ENCODE assay signal across 8 cellular contexts in the genomic region with DNA sequence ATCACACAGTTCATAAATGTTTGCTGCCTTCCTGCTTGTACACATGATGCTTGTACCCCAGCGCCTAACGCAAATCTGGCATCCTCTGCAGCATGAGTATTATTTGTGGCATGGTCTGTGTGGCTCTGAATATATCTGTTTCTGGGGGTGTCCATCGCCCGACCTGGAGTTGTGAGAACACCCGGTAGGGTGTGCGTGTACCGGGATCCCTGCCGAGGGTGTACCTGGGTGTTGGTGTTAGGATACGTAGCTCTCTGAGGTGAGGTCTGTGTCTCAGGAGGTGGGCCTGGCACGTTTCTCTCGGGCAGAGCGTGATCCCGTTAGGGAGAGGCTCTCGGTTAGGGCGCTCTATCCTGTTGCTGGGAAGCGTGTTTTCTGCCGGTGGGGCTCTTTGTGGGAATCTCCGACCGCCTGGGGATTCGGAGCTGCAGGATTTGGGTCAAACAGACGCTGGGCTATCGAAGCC. TPM values are rescaled to one million over a fixed set of nuclear protein-coding genes. Genes with fewer than 3 reads are reported as not detected.
DNase-seq lines count a peak whose midpoint lies in the region; ATAC-seq, FAIRE-seq and TF ChIP-seq lines count a peak whose summit lies in the region.

No MANE protein-coding gene starts in this region.

- no peaks in the 10 kb centered on the region for H4K20me1 ChIP-seq in HepG2 (ENCODE audit: insufficient read depth, low read length)

- no peak for FAIRE-seq in HepG2 (lab: Jason Lieb, UNC)

- H2AFZ ChIP-seq in HepG2 (ENCODE audit: low read length): no peak overlapping the region

- H3K27ac ChIP-seq in C4-2B (peak overlapping the region; percentile 86), HepG2 (ENCODE audit: extremely low read length, insufficient read depth, low read length) (peak overlapping the region; percentile 98), transverse colon (peak overlapping the region; percentile 87 to 96 (median 94))

- in situ Hi-C loops in T47D (cut with HindIII; ENCODE audit: low pct_unique_long_range_greater_than_20kb, low sequenced_read_pairs): no loop called here
- in situ Hi-C loops in HepG2 (cut with HindIII; ENCODE audit: extremely low pct_ligation_motif_present, low pct_unique_long_range_greater_than_20kb): no loop called here
- in situ Hi-C loops in transverse colon (cut with MboI; ENCODE audit: low pct_ligation_motif_present in 1 of 4, low pct_unique_long_range_greater_than_20kb in 1 of 4, low sequenced_read_pairs in 3 of 4): no loop called here

- no peak for TF ChIP-seq CTCF in C4-2B (conservative IDR thresholded peaks at IDR 0.05)
- no peak for TF ChIP-seq CTCF in HepG2 (CRISPR knock-in tag; IDR thresholded peaks at IDR 0.05)
- TF ChIP-seq CTCF in transverse colon (IDR thresholded peaks at IDR 0.05): no peak

- TF ChIP-seq EP300 in HepG2 (IDR thresholded peaks at IDR 0.05; ENCODE audit: low read depth in 2 of 2, low read length in 2 of 2): no peak
- TF ChIP-seq EP300 in HepG2 (CRISPR knock-in tag; IDR thresholded peaks at IDR 0.05; ENCODE audit: borderline replicate concordance): no peak
- no peak for TF ChIP-seq EP300 in transverse colon (IDR thresholded peaks at IDR 0.05; ENCODE audit: low read depth)

- TF ChIP-seq POLR2A in HepG2 (IDR thresholded peaks at IDR 0.05; ENCODE audit: insufficient read depth in 1 of 2, low read depth in 2 of 2, low read length in 2 of 2): no peak
- no peak for TF ChIP-seq POLR2A in transverse colon (IDR thresholded peaks at IDR 0.05)

- H3K4me3 ChIP-seq in HepG2 (replicated peaks in 1 of 3; ENCODE audit: insufficient read depth in 1 of 3, low read depth in 2 of 3, low read length in 3 of 3) (peak overlapping the region; percentile 72 to 88 (median 86); a peak in 5 of 6 replicates), transverse colon (peak overlapping the region; percentile 42 to 63 (median 50))

- no peak for TF ChIP-seq RAD21 in HepG2 (CRISPR knock-in tag; IDR thresholded peaks at IDR 0.05)

- H3K4me1 ChIP-seq in HepG2 (ENCODE audit: insufficient read depth, low read length) (peaks cover 64% of the 10 kb centered on the region), transverse colon (peaks cover 7 to 30% (median 15%) of the 10 kb centered on the region in 4 donors)

- POLR2A ChIA-PET in HepG2 (lab: Yijun Ruan, JAX): interaction anchor here (0.6 to 4.1 kb wide), 18 partner anchors 8 to 429 kb away, joined by 3 to 32 read pairs (median 4); a partner anchor contains a TSS

- H3K36me3 ChIP-seq in HepG2 (replicated peaks in 1 of 2; ENCODE audit: control insufficient read depth in 1 of 2, insufficient read depth in 2 of 2, low read length in 2 of 2) (no peaks in the 10 kb centered on the region), transverse colon (no peaks in the 10 kb centered on the region)

- no peaks in the 10 kb centered on the region; a peak in 1 of 5 replicates for H3K27me3 ChIP-seq in HepG2 (ENCODE audit: control insufficient read depth in 1 of 2, insufficient read depth in 2 of 2, low read length in 2 of 2)
- no peaks in the 10 kb centered on the region for H3K27me3 ChIP-seq in transverse colon

- BruUV-seq in HepG2 (replicated peaks; lab: Mats Ljungman, UMichigan): TSS peak; percentile 88

- peak overlapping the region; percentile 97 for H3K4me2 ChIP-seq in HepG2 (ENCODE audit: low read depth, low read length)

- 47% methylated on average over 5 of the region's 22 CpGs for WGBS in HepG2 (ENCODE audit: low lambda C conversion rate)
- WGBS in transverse colon (ENCODE audit: low coverage in 1 of 2), 2 donors: 15 to 30% methylated on average over 2 to 22 of the region's 22 CpGs

- peak overlapping the region; percentile 97 for H3K9ac ChIP-seq in HepG2 (ENCODE audit: insufficient read depth, low read depth, low read length)

- CTCF ChIA-PET in HepG2 (lab: Yijun Ruan, JAX; ENCODE audit: low intra/inter-chr PET ratio, low total read pairs): no interaction called here

- H3K79me2 ChIP-seq in HepG2 (ENCODE audit: insufficient read depth, low read length): no peaks in the 10 kb centered on the region

- peak; percentile 39 for ATAC-seq in HepG2
- no peak for ATAC-seq in GM18861 (IDR thresholded peaks at IDR 0.05; ENCODE audit: unreplicated experiment)

- no peaks in the 10 kb centered on the region for H3K9me3 ChIP-seq in HepG2 (ENCODE audit: low read length)
- no peaks in the 10 kb centered on the region for H3K9me3 ChIP-seq in transverse colon

- DNase-seq in NCI-H2029 treated with DMSO at 0.1 percent for 48 hours (lab: John Stamatoyannopoulos, UW) (peak; percentile 69), T47D (ENCODE audit: low read depth in 1 of 2, low spot score in 1 of 2) (peak; percentile 23 to 52), HepG2 (ENCODE audit: low spot score) (peak; percentile 26), transverse colon (no peak), NCI-H1694 (lab: John Stamatoyannopoulos, UW) (no peak)
- DNase-seq in stimulated activated CD8-positive, alpha-beta memory T cell treated with anti-CD3 and anti-CD28 coated beads, Interleukin-4, amount 100 ng/mL, for 48 hours: no peak

- intact Hi-C loops in HepG2 (cut with micrococcal nuclease; ENCODE audit: unreplicated experiment): loop anchor here (5.0 kb wide), 1 partner anchor 111 kb away; no protein-coding TSS in a partner anchor
- intact Hi-C loops in transverse colon (cut with DNase I; ENCODE audit: low total_unique reads): no loop called here

RNA-seq across cellular contexts. Expression of a gene that starts 10.4 kb away (rescaled TPM):
- total RNA-seq in HepG2 (2016; rRNA removed; fragmentation: Illumina TruSeq; extraction: Trizol): 90.0 and 97.8 TPM in 2 replicates
- total RNA-seq in HepG2 (2016; cell fraction: cytosol; rRNA removed; fragmentation: Illumina TruSeq; extraction: Trizol; ENCODE audit: low read depth): 46.4 and 52.0 TPM in 2 replicates
- total RNA-seq in HepG2 (2016; cell fraction: insoluble cytoplasmic fraction; rRNA removed; fragmentation: Illumina TruSeq; extraction: Trizol): 83.1 and 89.9 TPM in 2 replicates
- 44.6 and 48.1 TPM in 2 replicates for total RNA-seq in HepG2 (2016; cell fraction: membrane; rRNA removed; fragmentation: Illumina TruSeq; extraction: Trizol)
- 41.5 and 42.9 TPM in 2 replicates for total RNA-seq in HepG2 (2016; cell fraction: nucleus; rRNA removed; fragmentation: Illumina TruSeq; extraction: Trizol)
- polyA plus RNA-seq in HepG2 (2011; rRNA removed): 39.5 and 57.9 TPM in 2 replicates
- 30.0 and 51.5 TPM in 2 replicates for polyA plus RNA-seq in HepG2 (2011; cell fraction: cytosol; rRNA removed)
- polyA plus RNA-seq in HepG2 (2011; cell fraction: nucleus; rRNA removed): 32.3 and 62.8 TPM in 2 replicates
- 30.3 and 42.3 TPM in 2 replicates for polyA plus RNA-seq in HepG2 (2012)
- polyA plus RNA-seq in HepG2 (2016; cell fraction: cytosol; fragmentation: Illumina TruSeq; extraction: Trizol; ENCODE audit: low read depth): 55.7 and 55.8 TPM in 2 replicates
- polyA plus RNA-seq in HepG2 (2016; cell fraction: insoluble cytoplasmic fraction; fragmentation: Illumina TruSeq; extraction: Trizol; ENCODE audit: low read depth): 111 and 128 TPM in 2 replicates
- polyA plus RNA-seq in HepG2 (2016; cell fraction: membrane; fragmentation: Illumina TruSeq; extraction: Trizol; ENCODE audit: low read depth): 48.3 and 54.4 TPM in 2 replicates
- polyA plus RNA-seq in HepG2 (2016; cell fraction: nucleus; fragmentation: Illumina TruSeq; extraction: Trizol; ENCODE audit: insufficient read depth, low read depth): 82.6 and 84.9 TPM in 2 replicates
- polyA minus RNA-seq in HepG2 (2011; rRNA and poly(A)+ RNA removed; ENCODE audit: low replicate concordance): 131 and 377 TPM in 2 replicates
- 20.8 and 38.2 TPM in 2 replicates for polyA minus RNA-seq in HepG2 (2011; cell fraction: cytosol; rRNA and poly(A)+ RNA removed)
- polyA minus RNA-seq in HepG2 (2011; cell fraction: nucleus; rRNA and poly(A)+ RNA removed): 12.4 and 21.2 TPM in 2 replicates
- 10 to 100 TPM in 1 of 4 donors, 1 to 10 TPM in 2, not detected in 1; 2.9 to 38.4 (median 4.5) TPM for total RNA-seq in transverse colon

RNA-seq across cellular contexts. Expression of a gene that starts 10.8 kb away (rescaled TPM):
- total RNA-seq in HepG2 (2016; rRNA removed; fragmentation: Illumina TruSeq; extraction: Trizol) (not detected in 2 replicates), transverse colon (under 1 TPM in 1 of 4 donors, not detected in 3; 0.32 TPM)
- total RNA-seq in HepG2 (2016; cell fraction: cytosol; rRNA removed; fragmentation: Illumina TruSeq; extraction: Trizol; ENCODE audit: low read depth): 0.30 TPM in 1 of 2 replicates, not detected in the other
- not detected in 2 replicates for total RNA-seq in HepG2 (2016; cell fraction: insoluble cytoplasmic fraction; rRNA removed; fragmentation: Illumina TruSeq; extraction: Trizol)
- not detected in 2 replicates for total RNA-seq in HepG2 (2016; cell fraction: membrane; rRNA removed; fragmentation: Illumina TruSeq; extraction: Trizol)
- total RNA-seq in HepG2 (2016; cell fraction: nucleus; rRNA removed; fragmentation: Illumina TruSeq; extraction: Trizol): not detected in 2 replicates
- polyA plus RNA-seq in HepG2 (2011; rRNA removed): not detected in 2 replicates
- not detected in 2 replicates for polyA plus RNA-seq in HepG2 (2011; cell fraction: cytosol; rRNA removed)
- not detected in 2 replicates for polyA plus RNA-seq in HepG2 (2011; cell fraction: nucleus; rRNA removed)
- not detected in 2 replicates for polyA plus RNA-seq in HepG2 (2012)
- not detected in 2 replicates for polyA plus RNA-seq in HepG2 (2016; cell fraction: cytosol; fragmentation: Illumina TruSeq; extraction: Trizol; ENCODE audit: low read depth)
- 0.12 TPM in 1 of 2 replicates, not detected in the other for polyA plus RNA-seq in HepG2 (2016; cell fraction: insoluble cytoplasmic fraction; fragmentation: Illumina TruSeq; extraction: Trizol; ENCODE audit: low read depth)
- polyA plus RNA-seq in HepG2 (2016; cell fraction: membrane; fragmentation: Illumina TruSeq; extraction: Trizol; ENCODE audit: low read depth): not detected in 2 replicates
- polyA plus RNA-seq in HepG2 (2016; cell fraction: nucleus; fragmentation: Illumina TruSeq; extraction: Trizol; ENCODE audit: insufficient read depth, low read depth): not detected in 2 replicates
- polyA minus RNA-seq in HepG2 (2011; rRNA and poly(A)+ RNA removed; ENCODE audit: low replicate concordance): 0.54 TPM in 1 of 2 replicates, not detected in the other
- not detected in 2 replicates for polyA minus RNA-seq in HepG2 (2011; cell fraction: cytosol; rRNA and poly(A)+ RNA removed)
- not detected in 2 replicates for polyA minus RNA-seq in HepG2 (2011; cell fraction: nucleus; rRNA and poly(A)+ RNA removed)

RNA-seq across cellular contexts. Expression of a gene that starts 19.4 kb away (rescaled TPM):
- 29.7 and 55.2 TPM in 2 replicates for total RNA-seq in HepG2 (2016; rRNA removed; fragmentation: Illumina TruSeq; extraction: Trizol)
- total RNA-seq in HepG2 (2016; cell fraction: cytosol; rRNA removed; fragmentation: Illumina TruSeq; extraction: Trizol; ENCODE audit: low read depth): 12.3 and 14.1 TPM in 2 replicates
- total RNA-seq in HepG2 (2016; cell fraction: insoluble cytoplasmic fraction; rRNA removed; fragmentation: Illumina TruSeq; extraction: Trizol): 31.2 and 54.3 TPM in 2 replicates
- total RNA-seq in HepG2 (2016; cell fraction: membrane; rRNA removed; fragmentation: Illumina TruSeq; extraction: Trizol): 23.3 and 25.4 TPM in 2 replicates
- 40.7 and 42.5 TPM in 2 replicates for total RNA-seq in HepG2 (2016; cell fraction: nucleus; rRNA removed; fragmentation: Illumina TruSeq; extraction: Trizol)
- polyA plus RNA-seq in HepG2 (2011; rRNA removed): 77.4 and 95.9 TPM in 2 replicates
- 64.9 and 73.4 TPM in 2 replicates for polyA plus RNA-seq in HepG2 (2011; cell fraction: cytosol; rRNA removed)
- polyA plus RNA-seq in HepG2 (2011; cell fraction: nucleus; rRNA removed): 44.8 and 54.7 TPM in 2 replicates
- polyA plus RNA-seq in HepG2 (2012): 33.2 and 44.1 TPM in 2 replicates
- polyA plus RNA-seq in HepG2 (2016; cell fraction: cytosol; fragmentation: Illumina TruSeq; extraction: Trizol; ENCODE audit: low read depth): 17.0 and 18.2 TPM in 2 replicates
- 37.9 and 39.0 TPM in 2 replicates for polyA plus RNA-seq in HepG2 (2016; cell fraction: insoluble cytoplasmic fraction; fragmentation: Illumina TruSeq; extraction: Trizol; ENCODE audit: low read depth)
- polyA plus RNA-seq in HepG2 (2016; cell fraction: membrane; fragmentation: Illumina TruSeq; extraction: Trizol; ENCODE audit: low read depth): 23.8 and 25.7 TPM in 2 replicates
- 78.4 and 80.0 TPM in 2 replicates for polyA plus RNA-seq in HepG2 (2016; cell fraction: nucleus; fragmentation: Illumina TruSeq; extraction: Trizol; ENCODE audit: insufficient read depth, low read depth)
- 60.0 and 196 TPM in 2 replicates for polyA minus RNA-seq in HepG2 (2011; rRNA and poly(A)+ RNA removed; ENCODE audit: low replicate concordance)
- polyA minus RNA-seq in HepG2 (2011; cell fraction: cytosol; rRNA and poly(A)+ RNA removed): 18.8 and 25.8 TPM in 2 replicates
- polyA minus RNA-seq in HepG2 (2011; cell fraction: nucleus; rRNA and poly(A)+ RNA removed): 9.5 and 12.1 TPM in 2 replicates
- 100 to 1,000 TPM in 1 of 4 donors, 10 to 100 TPM in 3; 58.4 to 114 (median 99.5) TPM for total RNA-seq in transverse colon

RNA-seq across cellular contexts. Expression of a gene that starts 41.2 kb away (rescaled TPM):
- 77.4 and 112 TPM in 2 replicates for total RNA-seq in HepG2 (2016; rRNA removed; fragmentation: Illumina TruSeq; extraction: Trizol)
- 27.8 and 29.8 TPM in 2 replicates for total RNA-seq in HepG2 (2016; cell fraction: cytosol; rRNA removed; fragmentation: Illumina TruSeq; extraction: Trizol; ENCODE audit: low read depth)
- 79.1 and 119 TPM in 2 replicates for total RNA-seq in HepG2 (2016; cell fraction: insoluble cytoplasmic fraction; rRNA removed; fragmentation: Illumina TruSeq; extraction: Trizol)
- total RNA-seq in HepG2 (2016; cell fraction: membrane; rRNA removed; fragmentation: Illumina TruSeq; extraction: Trizol): 39.9 and 44.3 TPM in 2 replicates
- 30.3 and 33.9 TPM in 2 replicates for total RNA-seq in HepG2 (2016; cell fraction: nucleus; rRNA removed; fragmentation: Illumina TruSeq; extraction: Trizol)
- 13.0 and 16.9 TPM in 2 replicates for polyA plus RNA-seq in HepG2 (2011; rRNA removed)
- polyA plus RNA-seq in HepG2 (2011; cell fraction: cytosol; rRNA removed): 15.2 and 18.5 TPM in 2 replicates
- 27.4 and 29.3 TPM in 2 replicates for polyA plus RNA-seq in HepG2 (2011; cell fraction: nucleus; rRNA removed)
- 34.9 and 41.7 TPM in 2 replicates for polyA plus RNA-seq in HepG2 (2012)
- polyA plus RNA-seq in HepG2 (2016; cell fraction: cytosol; fragmentation: Illumina TruSeq; extraction: Trizol; ENCODE audit: low read depth): 23.6 and 24.6 TPM in 2 replicates
- polyA plus RNA-seq in HepG2 (2016; cell fraction: insoluble cytoplasmic fraction; fragmentation: Illumina TruSeq; extraction: Trizol; ENCODE audit: low read depth): 98.6 and 98.7 TPM in 2 replicates
- 30.8 and 31.0 TPM in 2 replicates for polyA plus RNA-seq in HepG2 (2016; cell fraction: membrane; fragmentation: Illumina TruSeq; extraction: Trizol; ENCODE audit: low read depth)
- polyA plus RNA-seq in HepG2 (2016; cell fraction: nucleus; fragmentation: Illumina TruSeq; extraction: Trizol; ENCODE audit: insufficient read depth, low read depth): 48.4 and 55.2 TPM in 2 replicates
- 11.0 and 19.2 TPM in 2 replicates for polyA minus RNA-seq in HepG2 (2011; rRNA and poly(A)+ RNA removed; ENCODE audit: low replicate concordance)
- polyA minus RNA-seq in HepG2 (2011; cell fraction: cytosol; rRNA and poly(A)+ RNA removed): 14.2 and 14.7 TPM in 2 replicates
- polyA minus RNA-seq in HepG2 (2011; cell fraction: nucleus; rRNA and poly(A)+ RNA removed): 30.3 and 36.6 TPM in 2 replicates
- total RNA-seq in transverse colon: 10 to 100 TPM; 12.7 to 41.9 (median 25.0) TPM

RNA-seq across cellular contexts. Expression of a gene that starts 41.3 kb away (rescaled TPM):
- total RNA-seq in HepG2 (2016; rRNA removed; fragmentation: Illumina TruSeq; extraction: Trizol) (5.6 and 8.0 TPM in 2 replicates), transverse colon (100 to 1,000 TPM in 2 of 4 donors, 10 to 100 TPM in 2; 43.1 to 106 (median 82.2) TPM)
- total RNA-seq in HepG2 (2016; cell fraction: cytosol; rRNA removed; fragmentation: Illumina TruSeq; extraction: Trizol; ENCODE audit: low read depth): 3.8 TPM in 2 replicates
- total RNA-seq in HepG2 (2016; cell fraction: insoluble cytoplasmic fraction; rRNA removed; fragmentation: Illumina TruSeq; extraction: Trizol): 4.3 and 9.7 TPM in 2 replicates
- total RNA-seq in HepG2 (2016; cell fraction: membrane; rRNA removed; fragmentation: Illumina TruSeq; extraction: Trizol): 3.6 TPM in 2 replicates
- total RNA-seq in HepG2 (2016; cell fraction: nucleus; rRNA removed; fragmentation: Illumina TruSeq; extraction: Trizol): 17.5 and 18.0 TPM in 2 replicates
- 8.8 and 9.8 TPM in 2 replicates for polyA plus RNA-seq in HepG2 (2011; rRNA removed)
- polyA plus RNA-seq in HepG2 (2011; cell fraction: cytosol; rRNA removed): 2.2 and 3.1 TPM in 2 replicates
- 58.1 and 68.7 TPM in 2 replicates for polyA plus RNA-seq in HepG2 (2011; cell fraction: nucleus; rRNA removed)
- polyA plus RNA-seq in HepG2 (2012): 7.8 and 8.7 TPM in 2 replicates
- 0.57 and 0.69 TPM in 2 replicates for polyA plus RNA-seq in HepG2 (2016; cell fraction: cytosol; fragmentation: Illumina TruSeq; extraction: Trizol; ENCODE audit: low read depth)
- 2.9 and 3.7 TPM in 2 replicates for polyA plus RNA-seq in HepG2 (2016; cell fraction: insoluble cytoplasmic fraction; fragmentation: Illumina TruSeq; extraction: Trizol; ENCODE audit: low read depth)
- polyA plus RNA-seq in HepG2 (2016; cell fraction: membrane; fragmentation: Illumina TruSeq; extraction: Trizol; ENCODE audit: low read depth): 1.2 and 1.3 TPM in 2 replicates
- 23.7 and 25.9 TPM in 2 replicates for polyA plus RNA-seq in HepG2 (2016; cell fraction: nucleus; fragmentation: Illumina TruSeq; extraction: Trizol; ENCODE audit: insufficient read depth, low read depth)
- 36.3 and 51.9 TPM in 2 replicates for polyA minus RNA-seq in HepG2 (2011; rRNA and poly(A)+ RNA removed; ENCODE audit: low replicate concordance)
- 3.5 and 5.0 TPM in 2 replicates for polyA minus RNA-seq in HepG2 (2011; cell fraction: cytosol; rRNA and poly(A)+ RNA removed)
- polyA minus RNA-seq in HepG2 (2011; cell fraction: nucleus; rRNA and poly(A)+ RNA removed): 55.9 and 71.0 TPM in 2 replicates

Comparison
In these comparisons a context has a peak if more than half of its experiments do, and no peak if none do; other contexts are left out.
1. DNase-seq: peak in NCI-H2029 treated with DMSO at 0.1 percent for 48 hours (single experiment), T47D (2 of 2) and HepG2 (single experiment); none in transverse colon (single experiment), NCI-H1694 (single experiment) and stimulated activated CD8-positive, alpha-beta memory T cell treated with anti-CD3 and anti-CD28 coated beads, Interleukin-4, amount 100 ng/mL, for 48 hours (single experiment).
2. Peak in every context shown above with its lines, with median percentiles within 50 percentile points of each other: H3K27ac ChIP-seq.